Comparison of ENCODE assay signal across 19 cellular contexts in the genomic region with DNA sequence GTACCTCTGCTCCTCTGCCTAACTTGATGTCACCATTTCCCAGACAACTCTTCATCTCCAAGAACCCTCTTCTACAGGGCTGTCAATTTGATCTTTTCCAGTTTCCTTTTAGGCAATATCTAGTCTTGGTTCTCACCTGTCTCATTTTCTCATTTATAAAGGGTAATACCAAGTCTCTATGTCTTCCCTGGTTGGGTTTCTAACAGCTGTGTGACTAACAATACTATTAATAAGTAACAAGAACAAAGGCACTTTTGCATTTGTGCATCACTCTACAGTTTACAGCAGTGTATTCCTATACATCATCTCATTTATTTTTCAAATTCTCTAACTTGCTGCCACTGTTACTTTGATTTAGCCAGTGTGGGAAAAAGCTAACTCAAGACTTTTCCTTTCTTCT.
DNase-seq lines count a peak whose midpoint lies in the region; ATAC-seq and TF ChIP-seq lines count a peak whose summit lies in the region.
"Had no signal": no experiment of that assay in that cellular context is flagged by ENCODE, and none has a peak within 500 bp of the region (broad histone marks: within the 10 kb centered on the region; RNA-seq: fewer than 3 reads in every experiment).

No MANE protein-coding gene starts in this region.

- peaks cover 17% of the 10 kb centered on the region for H3K4me1 Mint-ChIP-seq in nephron progenitor cell

- no peaks in the 10 kb centered on the region for H3K9me2 ChIP-seq in PC-9 (ENCODE audit: insufficient read depth)

- no peak for TF ChIP-seq POLR2A in esophagus squamous epithelium (IDR thresholded peaks at IDR 0.05)

- no peaks in the 10 kb centered on the region for H3K79me2 ChIP-seq in PC-9 (ENCODE audit: low read depth)

- BruUV-seq in PC-9 (replicated peaks; lab: Mats Ljungman, UMichigan) = no TSS peak

- TF ChIP-seq CTCF in nephron progenitor cell (IDR thresholded peaks at IDR 0.05) (no peak), PC-9 (conservative IDR thresholded peaks at IDR 0.05) (no peak), esophagus squamous epithelium (IDR thresholded peaks at IDR 0.05) (no peak)

- intact Hi-C loops in PC-9 (cut with micrococcal nuclease; ENCODE audit: unreplicated experiment) = loop anchor here (5.0 kb wide), 2 partner anchors 1043 to 1093 kb away; no protein-coding TSS in a partner anchor
- intact Hi-C loops in esophagus squamous epithelium (cut with DNase I) = no loop called here

- H3K27me3 ChIP-seq in PC-9 (ENCODE audit: insufficient read depth, low read depth) = no peaks in the 10 kb centered on the region
- H3K27me3 ChIP-seq in esophagus squamous epithelium = no peaks in the 10 kb centered on the region

- ATAC-seq in GM18861 (IDR thresholded peaks at IDR 0.05; ENCODE audit: unreplicated experiment) (peak; percentile 66), GM21619 (IDR thresholded peaks at IDR 0.05; ENCODE audit: unreplicated experiment) (peak; percentile 62), HG03432 (IDR thresholded peaks at IDR 0.05; ENCODE audit: unreplicated experiment) (peak; percentile 50)
- ATAC-seq: SK-N-SH treated with all-trans-retinoic acid at 6 μM for 48 hours had no signal

- H3K4me3 Mint-ChIP-seq in nephron progenitor cell = no peak overlapping the region

- H3K4me1 ChIP-seq in PC-9 (replicated peaks; ENCODE audit: insufficient read depth) (no peaks in the 10 kb centered on the region), esophagus squamous epithelium (no peaks in the 10 kb centered on the region)

- CTCF ChIA-PET in PC-9 (lab: Charles Lee) = interaction anchor here (0.6 kb wide), 1 partner anchor 1100 kb away, joined by 5 read pairs; no protein-coding TSS in a partner anchor

- no peaks in the 10 kb centered on the region for H4K20me1 ChIP-seq in PC-9 (ENCODE audit: insufficient read depth)

- no peaks in the 10 kb centered on the region for H3K36me3 Mint-ChIP-seq in nephron progenitor cell (ENCODE audit: low read depth)

- H3K9me3 ChIP-seq in PC-9 (ENCODE audit: insufficient read depth, low read depth) (no peaks in the 10 kb centered on the region), esophagus squamous epithelium (no peaks in the 10 kb centered on the region)

- peak overlapping the region; percentile 28 for H3K27ac Mint-ChIP-seq in nephron progenitor cell

- no peaks in the 10 kb centered on the region for H3K27me3 Mint-ChIP-seq in nephron progenitor cell (ENCODE audit: low read depth, poor library complexity)

- no peak overlapping the region for H2AFZ ChIP-seq in PC-9

- POLR2A ChIA-PET in PC-9 (lab: Charles Lee; ENCODE audit: unreplicated experiment) = no interaction called here

- H3K36me3 ChIP-seq in PC-9 (ENCODE audit: low read depth) = no peaks in the 10 kb centered on the region
- H3K36me3 ChIP-seq in esophagus squamous epithelium = no peaks in the 10 kb centered on the region

- no peak for DNase-seq in nephron progenitor cell
- no peak for DNase-seq in activated CD8-positive, alpha-beta memory T cell treated with anti-CD3 and anti-CD28 coated beads, Interleukin-2, amount 50 U/mL, for 4 hours
- no peak for DNase-seq in PC-9
- no peak for DNase-seq in esophagus squamous epithelium (lab: John Stamatoyannopoulos, UW)
- DNase-seq: C1 segment of cervical spinal cord, GF-D8, IMR-90, Karpas-422, MM.1S, NCI-H1105 treated with DMSO at 0.1 percent for 48 hours, NCI-H1694 treated with DMSO at 0.1 percent for 48 hours, NCI-H226, NCI-H524 treated with DMSO at 0.1 percent for 48 hours, SHP77 treated with DMSO at 0.1 percent for 48 hours, T-helper 1 cell had no signal

- no peaks in the 10 kb centered on the region for H3K9me3 Mint-ChIP-seq in nephron progenitor cell

- no peaks in the 10 kb centered on the region for H3F3A ChIP-seq in PC-9 (ENCODE audit: insufficient read depth, low read depth)

- H3K4me2 ChIP-seq in PC-9 = no peak overlapping the region

- no peak overlapping the region for H3K27ac ChIP-seq in PC-9
- H3K27ac ChIP-seq in esophagus squamous epithelium = no peak overlapping the region

- no peak overlapping the region for H3K4me3 ChIP-seq in PC-9
- H3K4me3 ChIP-seq in esophagus squamous epithelium = no peak overlapping the region
